Comparison of ENCODE assay signal across 8 cellular contexts in genomic region chr22:24607429-24608111, GRCh38. TPM values are rescaled to one million over a fixed set of nuclear protein-coding genes. Genes with fewer than 3 reads are reported as not detected.
DNase-seq lines count a peak whose midpoint lies in the region; ATAC-seq and TF ChIP-seq lines count a peak whose summit lies in the region.
"Not testable (repeated sequence)": the region's sequence is repeated elsewhere in the genome, so short reads cannot be mapped to it uniquely, and the experiment has no call there.

No MANE protein-coding gene starts in this region.

- CTCF ChIA-PET in OCI-LY7 (lab: Charles Lee; ENCODE audit: unreplicated experiment); activated CD4-positive, alpha-beta T cell treated with anti-CD3 and anti-CD28 coated beads for 36 hours (lab: Charles Lee): not testable (repeated sequence)

- H3K9me2 ChIP-seq in OCI-LY7 (ENCODE audit: insufficient read depth, low read length), result not testable (repeated sequence)

- H3K27ac ChIP-seq in OCI-LY7 (ENCODE audit: low read depth, low read length, poor library complexity, severe bottlenecking); right cardiac atrium (ENCODE audit: low read length): not testable (repeated sequence)
- H3K27ac ChIP-seq in upper lobe of left lung, result peak overlapping the region in 2 of 4 donors; percentile 60 to 77

- POLR2A ChIA-PET in OCI-LY7 (lab: Charles Lee); activated CD4-positive, alpha-beta T cell treated with anti-CD3 and anti-CD28 coated beads for 36 hours (lab: Charles Lee): not testable (repeated sequence)

- 71% methylated on average over 18 of the region's 18 CpGs for WGBS in right cardiac atrium
- 56 to 88% methylated on average over 4 to 16 of the region's 18 CpGs for WGBS in upper lobe of left lung, 2 donors

- H3K4me3 Mint-ChIP-seq in activated CD4-positive, alpha-beta T cell treated with anti-CD3 and anti-CD28 coated beads for 36 hours, result peak overlapping the region; percentile 84
- H3K4me3 Mint-ChIP-seq in activated naive CD8-positive, alpha-beta T cell, result peak overlapping the region; percentile 86

- TF ChIP-seq POLR2A in upper lobe of left lung (IDR thresholded peaks at IDR 0.05), result not testable (repeated sequence)

- DNase-seq in OCI-LY7 (ENCODE audit: low spot score) (peak; percentile 34), upper lobe of left lung (peak; percentile 74 to 82)
- DNase-seq in activated CD4-positive, alpha-beta T cell treated with anti-CD3 and anti-CD28 coated beads for 36 hours, result peak; percentile 84
- DNase-seq in right cardiac atrium, result not testable (repeated sequence)
- DNase-seq in stimulated activated CD4-positive, alpha-beta T cell treated with anti-CD3 and anti-CD28 coated beads, Interleukin-15, amount 100 ng/mL, for 1 hour (ENCODE audit: low read depth in 1 of 2, low spot score in 1 of 2), result peak; percentile 33 to 41

- not testable (repeated sequence) for H3K4me2 ChIP-seq in OCI-LY7 (ENCODE audit: low read length)

- TF ChIP-seq EP300 in upper lobe of left lung (IDR thresholded peaks at IDR 0.05), result not testable (repeated sequence)

- H3K79me2 ChIP-seq in OCI-LY7 (ENCODE audit: insufficient read depth, low read depth, low read length), result not testable (repeated sequence)

- H3K4me1 Mint-ChIP-seq in activated CD4-positive, alpha-beta T cell treated with anti-CD3 and anti-CD28 coated beads for 36 hours, result peaks cover 21% of the 10 kb centered on the region
- peaks cover 18% of the 10 kb centered on the region for H3K4me1 Mint-ChIP-seq in activated naive CD8-positive, alpha-beta T cell (ENCODE audit: low read depth)

- not testable (repeated sequence) for TF ChIP-seq CTCF in OCI-LY7 (conservative IDR thresholded peaks at IDR 0.05; ENCODE audit: low read length); upper lobe of left lung (IDR thresholded peaks at IDR 0.05)

- H3K27me3 Mint-ChIP-seq in activated CD4-positive, alpha-beta T cell treated with anti-CD3 and anti-CD28 coated beads for 36 hours; activated naive CD8-positive, alpha-beta T cell: not testable (repeated sequence)

- H3K4me1 ChIP-seq in OCI-LY7 (ENCODE audit: insufficient read depth, low read length, poor library complexity, severe bottlenecking) (peaks cover 16% of the 10 kb centered on the region), upper lobe of left lung (peaks cover 0 to 12% (median 8%) of the 10 kb centered on the region in 4 donors)
- H3K4me1 ChIP-seq in right cardiac atrium (ENCODE audit: control insufficient read depth, insufficient read depth, low read length), result not testable (repeated sequence)

- peak overlapping the region; percentile 91 for H3K27ac Mint-ChIP-seq in activated CD4-positive, alpha-beta T cell treated with anti-CD3 and anti-CD28 coated beads for 36 hours
- peak overlapping the region; percentile 86 for H3K27ac Mint-ChIP-seq in activated naive CD8-positive, alpha-beta T cell

- BruUV-seq in OCI-LY7 (replicated peaks; lab: Mats Ljungman, UMichigan), result not testable (repeated sequence)

- not testable (repeated sequence) for H3K9me3 Mint-ChIP-seq in activated CD4-positive, alpha-beta T cell treated with anti-CD3 and anti-CD28 coated beads for 36 hours (ENCODE audit: low read depth); activated naive CD8-positive, alpha-beta T cell (ENCODE audit: low read depth)

- not testable (repeated sequence) for H3K36me3 ChIP-seq in OCI-LY7 (ENCODE audit: insufficient read depth, low read length); upper lobe of left lung

- not testable (repeated sequence) for H4K20me1 ChIP-seq in OCI-LY7 (ENCODE audit: insufficient read depth, low read length)

- H3K36me3 Mint-ChIP-seq in activated CD4-positive, alpha-beta T cell treated with anti-CD3 and anti-CD28 coated beads for 36 hours (ENCODE audit: low read depth); activated naive CD8-positive, alpha-beta T cell: not testable (repeated sequence)

- intact Hi-C loops in OCI-LY7 (cut with micrococcal nuclease; ENCODE audit: unreplicated experiment); right cardiac atrium (cut with DNase I): not testable (repeated sequence)
- intact Hi-C loops in activated CD4-positive, alpha-beta T cell treated with anti-CD3 and anti-CD28 coated beads for 36 hours (cut with DNase I, micrococcal nuclease), result loop anchor here in 1 of 2 experiments (1.0 kb wide), 1 partner anchor 52 kb away; the partner anchor contains the start of genes GUCD1 and SNRPD3

- not testable (repeated sequence) for H3K9me3 ChIP-seq in OCI-LY7 (ENCODE audit: low read length); right cardiac atrium (ENCODE audit: control insufficient read depth, low read length); upper lobe of left lung

- ATAC-seq in GM18499 (IDR thresholded peaks at IDR 0.05; ENCODE audit: insufficient read depth, unreplicated experiment), result peak; percentile 53
- ATAC-seq in HG02798 (IDR thresholded peaks at IDR 0.05; ENCODE audit: poor library complexity, unreplicated experiment), result peak; percentile 50
- ATAC-seq in activated CD4-positive, alpha-beta T cell treated with anti-CD3 and anti-CD28 coated beads for 36 hours, result peak; percentile 82
- ATAC-seq in right cardiac atrium, result peak; percentile 48 to 59
- ATAC-seq in upper lobe of left lung (ENCODE audit: low FRiP score in 2 of 2), result peak; percentile 62 to 69

- H3K4me3 ChIP-seq in OCI-LY7 (ENCODE audit: low read depth, low read length, poor library complexity, severe bottlenecking); right cardiac atrium (ENCODE audit: low read length): not testable (repeated sequence)
- peak overlapping the region in 2 of 4 donors; percentile 27 to 29 for H3K4me3 ChIP-seq in upper lobe of left lung

- peak overlapping the region; percentile 46; the same call in 1 of the 2 replicates for H2AFZ ChIP-seq in OCI-LY7 (ENCODE audit: low read length)

- H3K27me3 ChIP-seq in right cardiac atrium (ENCODE audit: control insufficient read depth, insufficient read depth); upper lobe of left lung: not testable (repeated sequence)

RNA-seq across cellular contexts. Expression of gene GGT1, which starts 4.6 kb away (rescaled TPM):
- total RNA-seq in OCI-LY7 (2014; rRNA removed; shearing (Covaris generic)), result 5.8 and 14.0 TPM in 2 replicates
- total RNA-seq in OCI-LY7 (2022) (4.0 and 5.1 TPM in 2 replicates), right cardiac atrium (1 to 10 TPM; 4.1 to 7.2 (median 5.9) TPM), upper lobe of left lung (100 to 1,000 TPM in 4 of 6 donors, 10 to 100 TPM in 2; 57.4 to 220 (median 117) TPM)
- total RNA-seq in activated CD4-positive, alpha-beta T cell treated with anti-CD3 and anti-CD28 coated beads for 36 hours, result 10 to 100 TPM; 32.4 to 34.9 TPM
- 3.7 TPM for polyA plus RNA-seq in right cardiac atrium

RNA-seq across cellular contexts. Expression of gene LRRC75B, which starts 14.7 kb away (rescaled TPM):
- not detected in 2 replicates for total RNA-seq in OCI-LY7 (2014; rRNA removed; shearing (Covaris generic))
- total RNA-seq in OCI-LY7 (2022) (not detected in 2 replicates), right cardiac atrium (1 to 10 TPM; 5.1 to 7.3 (median 5.9) TPM), upper lobe of left lung (10 to 100 TPM in 4 of 6 donors, 1 to 10 TPM in 2; 9.7 to 50.3 (median 13.2) TPM)
- under 1 TPM; 0.56 to 0.98 TPM for total RNA-seq in activated CD4-positive, alpha-beta T cell treated with anti-CD3 and anti-CD28 coated beads for 36 hours
- 6.1 TPM for polyA plus RNA-seq in right cardiac atrium

RNA-seq across cellular contexts. Expression of gene SNRPD3, which starts 51.8 kb away (rescaled TPM):
- total RNA-seq in OCI-LY7 (2014; rRNA removed; shearing (Covaris generic)), result 264 and 278 TPM in 2 replicates
- total RNA-seq in OCI-LY7 (2022), result 153 and 166 TPM in 2 replicates
- 100 to 1,000 TPM; 156 to 232 TPM for total RNA-seq in activated CD4-positive, alpha-beta T cell treated with anti-CD3 and anti-CD28 coated beads for 36 hours
- total RNA-seq in right cardiac atrium, result 10 to 100 TPM; 63.4 to 73.4 (median 67.7) TPM
- 109 TPM for polyA plus RNA-seq in right cardiac atrium
- total RNA-seq in upper lobe of left lung, result 100 to 1,000 TPM in 1 of 6 donors, 10 to 100 TPM in 5; 66.8 to 119 (median 84.8) TPM

RNA-seq across cellular contexts. Expression of gene GUCD1, which starts 52.6 kb away (rescaled TPM):
- 80.4 and 144 TPM in 2 replicates for total RNA-seq in OCI-LY7 (2014; rRNA removed; shearing (Covaris generic))
- total RNA-seq in OCI-LY7 (2022), result 114 and 129 TPM in 2 replicates
- total RNA-seq in activated CD4-positive, alpha-beta T cell treated with anti-CD3 and anti-CD28 coated beads for 36 hours, result 100 to 1,000 TPM; 109 to 124 TPM
- total RNA-seq in right cardiac atrium, result 100 to 1,000 TPM; 124 to 144 (median 135) TPM
- polyA plus RNA-seq in right cardiac atrium, result 161 TPM
- total RNA-seq in upper lobe of left lung, result 100 to 1,000 TPM in 5 of 6 donors, 10 to 100 TPM in 1; 77.5 to 231 (median 160) TPM
